ENCODE assay signal across 8 cellular contexts in genomic region chr2:201258666-201258999, GRCh38. TPM values are rescaled to one million over a fixed set of nuclear protein-coding genes. Genes with fewer than 3 reads are reported as not detected.
DNase-seq lines count a peak whose midpoint lies in the region; ATAC-seq, FAIRE-seq and TF ChIP-seq lines count a peak whose summit lies in the region.

No MANE protein-coding gene starts in this region.

- peak overlapping the region; percentile 87 for H2AFZ ChIP-seq in astrocyte (ENCODE audit: low read depth, low read length)

- peak overlapping the region; percentile 92 for H3K9ac ChIP-seq in astrocyte (ENCODE audit: low read length)

- peak; percentile 1 for ATAC-seq in HG03159 (IDR thresholded peaks at IDR 0.05; ENCODE audit: unreplicated experiment)
- peak; percentile 6 to 27 for ATAC-seq in lower lobe of right lung
- peak; percentile 33 for ATAC-seq in aorta (ENCODE audit: low FRiP score)
- ATAC-seq in HG02610 (IDR thresholded peaks at IDR 0.05; ENCODE audit: unreplicated experiment) = no peak

- H3K4me3 Mint-ChIP-seq in astrocyte (ENCODE audit: unreplicated experiment) = peak overlapping the region; percentile 90

- H3K79me2 ChIP-seq in astrocyte (ENCODE audit: insufficient read depth, low read length) = peaks cover 38% of the 10 kb centered on the region

- H3K36me3 ChIP-seq in astrocyte (ENCODE audit: insufficient read depth, low read length) (no peaks in the 10 kb centered on the region), lower lobe of right lung (no peaks in the 10 kb centered on the region), aorta (ENCODE audit: control insufficient read depth in 1 of 2, insufficient read depth in 2 of 2, low read length in 1 of 2) (no peaks in the 10 kb centered on the region)

- H3K27ac ChIP-seq in astrocyte (ENCODE audit: low read depth, low read length) (peak overlapping the region; percentile 94), lower lobe of right lung (peak overlapping the region; percentile 89), aorta (ENCODE audit: low read depth in 1 of 2, low read length in 2 of 2) (no peak overlapping the region)

- H3K9me3 ChIP-seq in astrocyte (ENCODE audit: insufficient read depth, low read depth, low read length) = no peaks in the 10 kb centered on the region
- H3K9me3 ChIP-seq in lower lobe of right lung = no peaks in the 10 kb centered on the region
- no peaks in the 10 kb centered on the region for H3K9me3 ChIP-seq in aorta (ENCODE audit: control insufficient read depth, low read length)

- intact Hi-C loops in lower lobe of right lung (cut with DNase I) = no loop called here
- intact Hi-C loops in aorta (cut with DNase I) = no loop called here

- no peaks in the 10 kb centered on the region for H3K36me3 Mint-ChIP-seq in astrocyte (ENCODE audit: low read depth, unreplicated experiment)

- 0 to 2% methylated on average over 8 of the region's 8 CpGs for WGBS in aorta, 2 donors

- TF ChIP-seq CTCF in astrocyte (IDR thresholded peaks at IDR 0.05; ENCODE audit: insufficient read depth, low read depth, low read length) (no peak), lower lobe of right lung (IDR thresholded peaks at IDR 0.05) (no peak)

- peak overlapping the region; percentile 99 for H3K27ac Mint-ChIP-seq in astrocyte (ENCODE audit: unreplicated experiment)

- no peaks in the 10 kb centered on the region for H4K20me1 ChIP-seq in astrocyte (ENCODE audit: insufficient read depth, low read length)

- DNase-seq in GDM1 (lab: John Stamatoyannopoulos, UW) (peak; percentile 77), astrocyte (ENCODE audit: low read depth) (no peak), lower lobe of right lung (no peak), aorta (no peak), HCEC 1CT (no peak), T-helper 9 cell (no peak)

- H3K4me2 ChIP-seq in astrocyte (ENCODE audit: low read length) = peak overlapping the region; percentile 94

- FAIRE-seq in astrocyte (lab: Jason Lieb, UNC) = no peak

- no peaks in the 10 kb centered on the region for H3K9me3 Mint-ChIP-seq in astrocyte (ENCODE audit: unreplicated experiment)

- H3K4me3 ChIP-seq in astrocyte (ENCODE audit: insufficient read depth, low read depth, low read length) = peak overlapping the region; percentile 77
- H3K4me3 ChIP-seq in lower lobe of right lung = peak overlapping the region; percentile 65
- peak overlapping the region; percentile 62 to 66 for H3K4me3 ChIP-seq in aorta (ENCODE audit: low read length in 2 of 2)

- H3K27me3 ChIP-seq in astrocyte (ENCODE audit: insufficient read depth, low read length) = no peaks in the 10 kb centered on the region
- no peaks in the 10 kb centered on the region for H3K27me3 ChIP-seq in lower lobe of right lung (ENCODE audit: low read depth)
- H3K27me3 ChIP-seq in aorta (ENCODE audit: control insufficient read depth in 1 of 2, insufficient read depth in 2 of 2, low read length in 1 of 2) = no peaks in the 10 kb centered on the region

- peaks cover 34% of the 10 kb centered on the region for H3K4me1 Mint-ChIP-seq in astrocyte (ENCODE audit: low read depth, unreplicated experiment)

- H3K4me1 ChIP-seq in astrocyte (ENCODE audit: insufficient read depth, low read length) (peaks cover 15% of the 10 kb centered on the region), lower lobe of right lung (peaks cover 63% of the 10 kb centered on the region), aorta (ENCODE audit: control insufficient read depth in 1 of 2, insufficient read depth in 2 of 2, low read length in 2 of 2) (peaks cover 0 to 2% of the 10 kb centered on the region in 2 donors)

- H3K27me3 Mint-ChIP-seq in astrocyte (ENCODE audit: low read depth, unreplicated experiment) = no peaks in the 10 kb centered on the region

RNA-seq across cellular contexts. Expression of gene CASP8, which starts 1.7 kb away (rescaled TPM):
- total RNA-seq in astrocyte = 14.4 and 16.4 TPM in 2 replicates
- 44.2 TPM for total RNA-seq in lower lobe of right lung
- total RNA-seq in aorta = 10 to 100 TPM; 19.2 to 20.3 TPM
- 1 to 10 TPM; 5.6 to 9.7 TPM for polyA plus RNA-seq in aorta

Comparison
In these comparisons a context has a peak if more than half of its experiments do, and no peak if none do; other contexts are left out.
1. H3K27ac ChIP-seq: peak in astrocyte (single experiment) and lower lobe of right lung (single experiment); none in aorta (0 of 2).
2. Peak in every context shown above with its lines, with median percentiles within 50 percentile points of each other: H3K4me3 ChIP-seq.